ENCODE assay signal across 8 cellular contexts in the genomic region with DNA sequence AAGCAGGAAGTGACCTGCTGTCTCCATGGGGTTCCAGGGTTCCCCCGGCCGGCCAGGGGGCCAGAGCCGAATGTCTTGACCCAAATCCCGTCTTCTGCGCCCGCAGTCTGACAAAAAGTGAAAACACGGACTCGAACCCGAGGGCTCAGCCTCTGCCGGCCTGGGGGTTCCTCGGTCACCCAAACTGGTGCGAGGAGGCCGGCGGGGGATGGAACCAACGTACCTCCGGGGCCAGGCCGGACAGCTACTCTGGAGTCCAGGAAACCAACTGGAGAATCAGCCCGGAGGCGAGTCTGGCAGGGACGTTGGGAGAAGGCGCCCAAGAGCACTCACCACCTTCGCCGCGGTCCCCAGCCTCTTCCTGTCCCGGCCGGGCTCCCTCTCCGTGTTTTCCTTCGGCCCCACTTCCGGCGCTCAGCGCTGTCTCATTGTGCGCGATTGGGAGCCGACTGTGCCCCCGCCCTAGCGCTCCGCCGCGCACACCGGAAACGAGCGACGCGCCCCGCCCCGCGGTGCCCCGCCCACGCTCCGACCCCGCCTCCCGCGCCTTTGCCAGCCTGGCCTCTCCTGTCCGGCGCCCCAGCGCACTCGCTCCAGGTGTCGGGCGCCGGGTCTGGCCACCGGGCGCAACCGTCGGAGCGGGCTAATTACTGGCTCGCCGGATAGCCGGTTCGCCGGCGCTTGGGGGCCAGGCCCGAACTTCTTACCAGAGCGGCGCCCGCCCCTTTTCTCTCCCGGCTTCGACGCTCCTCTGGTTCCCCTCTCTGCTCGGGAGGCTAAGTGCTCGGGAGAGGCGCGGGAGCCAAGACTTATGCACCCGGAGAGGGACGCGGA. TPM values are rescaled to one million over a fixed set of nuclear protein-coding genes. Genes with fewer than 3 reads are reported as not detected.
DNase-seq lines count a peak whose midpoint lies in the region; ATAC-seq and TF ChIP-seq lines count a peak whose summit lies in the region.

TSS of gene TUT7 (minus strand) at position 363 of the 834 bp plus-strand sequence. CDS start 1,211 bp downstream, outside the sequence.

- H4K20me1 ChIP-seq in Loucy (ENCODE audit: insufficient read depth, low read length, poor library complexity, severe bottlenecking), result peaks cover 36% of the 10 kb centered on the region

- H3K9me3 Mint-ChIP-seq in nephron, result no peaks in the 10 kb centered on the region

- no peaks in the 10 kb centered on the region for H3K27me3 Mint-ChIP-seq in nephron (ENCODE audit: low read depth)

- peaks cover 38% of the 10 kb centered on the region for H3K4me1 Mint-ChIP-seq in nephron

- no peak for TF ChIP-seq CTCF in Loucy (conservative IDR thresholded peaks at IDR 0.05; ENCODE audit: low read length)
- TF ChIP-seq CTCF in fibroblast of the aortic adventitia (IDR thresholded peaks at IDR 0.05; ENCODE audit: insufficient read depth, low read length), result no peak
- TF ChIP-seq CTCF in nephron (IDR thresholded peaks at IDR 0.05; ENCODE audit: unreplicated experiment in 3 of 3), result no peak

- peaks cover 40% of the 10 kb centered on the region for H3K79me2 ChIP-seq in Loucy (ENCODE audit: insufficient read depth, low read length)

- DNase-seq in ELR (ENCODE audit: low read depth) (peak; percentile 97), H7 (peak; percentile 96), SHP77 (lab: John Stamatoyannopoulos, UW) (peak; percentile 78 to 83), fibroblast of the aortic adventitia (ENCODE audit: low read depth) (peak; percentile 94)
- DNase-seq in activated effector memory CD4-positive, alpha-beta T cell treated with Interleukin-2 at 50 U/mL for 16 hours, result peak; percentile 94
- peak; percentile 97 for DNase-seq in stimulated activated naive CD8-positive, alpha-beta T cell treated with anti-CD3 and anti-CD28 coated beads, Interleukin-15, Interleukin-2, amounts not matched to agents 100 U/mL and 50 U/mL, for 24 hours

- peak within 1 kb of the TSS; percentile 88 to 98 (median 96) for H3K27ac Mint-ChIP-seq in nephron

- H3K4me1 ChIP-seq in Loucy (ENCODE audit: insufficient read depth, low read length, poor library complexity, severe bottlenecking), result peaks cover 36% of the 10 kb centered on the region

- H3K36me3 Mint-ChIP-seq in nephron (ENCODE audit: low read depth), result peaks cover 21% of the 10 kb centered on the region

- H3K9ac ChIP-seq in Loucy (ENCODE audit: low read depth, low read length, poor library complexity, severe bottlenecking), result peak within 1 kb of the TSS; percentile 88

- H2AFZ ChIP-seq in Loucy (ENCODE audit: low read length), result peak within 1 kb of the TSS; percentile 95

- peak within 1 kb of the TSS; percentile 94 for H3K4me2 ChIP-seq in Loucy (ENCODE audit: low read depth, low read length, poor library complexity, severe bottlenecking)

- peak within 1 kb of the TSS; percentile 95 to 100 (median 97) for H3K4me3 Mint-ChIP-seq in nephron

- no peaks in the 10 kb centered on the region for H3K9me2 ChIP-seq in Loucy (replicated peaks; ENCODE audit: low read depth, low read length)

- no peaks in the 10 kb centered on the region for H3K9me3 ChIP-seq in Loucy (ENCODE audit: insufficient read depth, low read depth, low read length)

- H3K4me3 ChIP-seq in H7 (ENCODE audit: insufficient read depth, low read depth, low read length) (peak within 1 kb of the TSS; percentile 69), Loucy (ENCODE audit: low read length, poor library complexity, severe bottlenecking) (peak within 1 kb of the TSS; percentile 100), fibroblast of the aortic adventitia (ENCODE audit: low read depth, low read length) (peak within 1 kb of the TSS; percentile 96)

- no peaks in the 10 kb centered on the region; the same call in 1 of the 2 replicates for H3K36me3 ChIP-seq in H7 (replicated peaks; ENCODE audit: control insufficient read depth, insufficient read depth, low read length)
- no peaks in the 10 kb centered on the region for H3K36me3 ChIP-seq in Loucy (ENCODE audit: insufficient read depth, low read length)

- peak; percentile 94 for ATAC-seq in stimulated activated naive CD8-positive, alpha-beta T cell treated with anti-CD3 and anti-CD28 coated beads, Interleukin-15, Interleukin-2, amounts not matched to agents 100 U/mL and 50 U/mL, for 24 hours

- H3K27me3 ChIP-seq in H7 (ENCODE audit: control insufficient read depth, insufficient read depth, low read length), result peaks cover 4% of the 10 kb centered on the region; the same call in 1 of the 2 replicates
- no peaks in the 10 kb centered on the region for H3K27me3 ChIP-seq in Loucy (ENCODE audit: insufficient read depth, low read length, poor library complexity, severe bottlenecking)

- no peaks in the 10 kb centered on the region; the same call in 1 of the 2 replicates for H3F3A ChIP-seq in Loucy (ENCODE audit: low read depth)

RNA-seq across cellular contexts. Expression of gene TUT7, which starts in this region (rescaled TPM):
- total RNA-seq in H7 (2014; rRNA removed; shearing (Covaris generic)), result 12.9 and 13.1 TPM in 2 replicates
- 44.2 and 116 TPM in 2 replicates for total RNA-seq in fibroblast of the aortic adventitia (ENCODE audit: low replicate concordance)

Comparison
In these comparisons a context has a peak if more than half of its experiments do, and no peak if none do; other contexts are left out.
1. Peak in every context shown above with its lines: DNase-seq, ATAC-seq and H3K4me3 ChIP-seq.